ENCODE assay signal across 25 cellular contexts in the genomic region with DNA sequence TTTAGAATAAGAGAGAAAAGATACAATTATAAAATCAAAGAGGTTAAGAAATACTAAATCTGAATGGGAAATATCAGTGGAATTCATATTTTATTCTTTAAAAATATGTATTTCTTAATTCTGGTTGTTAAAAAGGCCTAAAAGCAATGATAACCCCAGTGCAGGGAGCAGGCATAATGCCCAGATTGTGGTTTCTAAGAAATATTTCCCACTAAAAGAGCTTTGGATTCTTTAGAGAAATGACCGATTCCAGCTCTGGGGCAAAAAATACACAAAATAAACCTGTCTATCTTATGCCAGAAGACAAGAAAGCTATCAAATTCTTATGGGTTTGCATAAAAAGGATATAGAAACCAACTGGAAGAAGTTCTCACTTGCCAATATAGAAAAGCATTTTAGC.
DNase-seq lines count a peak whose midpoint lies in the region; TF ChIP-seq lines count a peak whose summit lies in the region.
"Had no signal": no experiment of that assay in that cellular context is flagged by ENCODE, and none has a peak within 500 bp of the region (broad histone marks: within the 10 kb centered on the region; RNA-seq: fewer than 3 reads in every experiment).

No MANE protein-coding gene starts in this region.

- in situ Hi-C loops in GM23248 (cut with MboI): no loop called here

- WGBS in GM23248 (ENCODE audit: low coverage in 1 of 2, low lambda C conversion rate in 2 of 2, missing lambda C conversion rate in 2 of 2), 2 experiments: 0% methylated on average over 1 of the region's 1 CpG

- H2AFZ ChIP-seq in GM23248: no peak overlapping the region

- no peaks in the 10 kb centered on the region for H4K20me1 ChIP-seq in GM23248 (ENCODE audit: insufficient read depth)

- DNase-seq in GM23248 (peak; percentile 32), astrocyte of the hippocampus (ENCODE audit: low read depth, low spot score) (peak; percentile 78), fibroblast of pulmonary artery (ENCODE audit: low read depth) (peak; percentile 27), stromal cell of bone marrow (ENCODE audit: low read depth) (peak; percentile 60), mucosa of gallbladder (ENCODE audit: low spot score) (no peak), pons (ENCODE audit: low spot score) (no peak), NCI-H1417 (lab: John Stamatoyannopoulos, UW) (no peak)
- no peak for DNase-seq in effector CD4-positive, alpha-beta T cell
- DNase-seq: activated CD4-positive, alpha-beta T cell treated with anti-CD3 and anti-CD28 coated beads, Interleukin-2, amount 10 ng/mL, durations not matched to agents 7 days and 5 days; CD8-positive, alpha-beta T cell; DMS153; GF-D8; HFFc6; hippocampal formation; islet precursor cell; mucosa of descending colon; NCI-H1436; NCI-H526; stimulated activated CD4-positive, alpha-beta T cell treated with anti-CD3 and anti-CD28 coated beads, Interleukin-2, amount 100 ng/mL, for 24 hours; stimulated activated naive B cell treated with anti-CD40 and anti-IgM and Interleukin-4, amounts not matched to agents 10 μg/mL and 1 μg/mL and 100 μg/mL, for 72 hours; WERI-Rb-1 had no signal

- no peaks in the 10 kb centered on the region for H3K79me2 ChIP-seq in GM23248 (ENCODE audit: insufficient read depth)

- H3K9me2 ChIP-seq in GM23248 (ENCODE audit: insufficient read depth): no peaks in the 10 kb centered on the region

- no peaks in the 10 kb centered on the region for H3K9me3 ChIP-seq in GM23248 (ENCODE audit: low read depth)
- H3K9me3 ChIP-seq: mucosa of descending colon, thoracic aorta had no signal

- H3K36me3 ChIP-seq in GM23248 (ENCODE audit: low read depth): no peaks in the 10 kb centered on the region
- H3K36me3 ChIP-seq: thoracic aorta, WERI-Rb-1 had no signal

- no peaks in the 10 kb centered on the region for H3K4me1 ChIP-seq in GM23248 (ENCODE audit: insufficient read depth)

- H3F3A ChIP-seq in GM23248 (ENCODE audit: insufficient read depth): no peaks in the 10 kb centered on the region

- no peaks in the 10 kb centered on the region; the same call in 1 of the 2 replicates for H3K27me3 ChIP-seq in GM23248 (replicated peaks; ENCODE audit: insufficient read depth)

- no peak overlapping the region for H3K4me2 ChIP-seq in GM23248 (ENCODE audit: unreplicated experiment)

- H3K4me3 ChIP-seq in GM23248 (no peak overlapping the region), fibroblast of pulmonary artery (replicated peaks; ENCODE audit: low read depth, low read length) (no peak overlapping the region)
- H3K4me3 ChIP-seq: coronary artery, GM12878, mucosa of descending colon, skin epidermis, thoracic aorta had no signal

- H3K9ac ChIP-seq in GM23248: no peak overlapping the region

- TF ChIP-seq CTCF in fibroblast of pulmonary artery (IDR thresholded peaks at IDR 0.05; ENCODE audit: low read length, missing control alignments): no peak

- no peak overlapping the region for H3K27ac ChIP-seq in GM23248
- H3K27ac ChIP-seq: coronary artery, skin epidermis, thoracic aorta, WERI-Rb-1 had no signal

Comparison
In these comparisons a context has a peak if more than half of its experiments do, and no peak if none do; other contexts are left out.
1. DNase-seq: peak in GM23248 (single experiment), astrocyte of the hippocampus (single experiment), fibroblast of pulmonary artery (single experiment) and stromal cell of bone marrow (single experiment); none in mucosa of gallbladder (single experiment), pons (single experiment), effector CD4-positive, alpha-beta T cell (single experiment) and NCI-H1417 (0 of 3).